ENCODE assay signal across 8 cellular contexts in the genomic region with DNA sequence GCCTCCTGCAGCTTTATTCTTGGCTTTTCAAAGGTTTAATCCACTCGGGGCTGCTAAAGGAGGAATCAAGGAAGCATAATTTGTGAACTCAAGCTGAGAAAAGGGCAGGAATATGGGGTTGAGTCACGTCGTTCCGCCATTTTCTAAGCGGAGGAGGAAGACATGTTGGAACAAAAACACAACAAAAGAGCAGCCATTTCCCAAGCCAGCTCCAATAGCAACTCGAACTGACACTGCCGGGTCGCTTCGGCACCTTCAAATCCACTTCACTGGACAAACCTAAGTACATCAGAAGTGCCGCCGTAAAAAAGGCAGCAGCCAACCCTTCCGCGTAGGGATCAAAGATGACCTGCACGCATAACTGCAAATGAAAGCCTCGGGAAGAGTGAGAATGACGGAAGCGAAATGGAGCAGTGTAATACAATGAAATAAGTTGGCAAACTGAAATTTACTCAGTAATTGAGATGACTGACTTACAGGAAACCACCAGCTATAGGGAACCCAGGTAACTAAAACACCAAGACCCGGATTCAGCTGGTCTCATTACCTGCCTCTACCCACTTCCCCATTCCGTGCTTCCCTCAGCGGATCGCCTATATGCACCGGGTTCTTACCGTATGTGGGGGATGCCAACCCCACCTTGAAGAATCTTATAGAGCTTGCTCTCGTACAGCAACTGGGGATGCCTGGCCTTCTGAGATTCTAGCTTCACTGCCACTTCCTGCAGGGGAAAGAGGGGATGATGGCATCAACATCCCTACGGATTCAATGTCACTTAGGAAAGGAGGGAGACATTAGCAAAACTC. TPM values are rescaled to one million over a fixed set of nuclear protein-coding genes. Genes with fewer than 3 reads are reported as not detected.
DNase-seq lines count a peak whose midpoint lies in the region; ATAC-seq, FAIRE-seq and TF ChIP-seq lines count a peak whose summit lies in the region.

No MANE protein-coding gene starts in this region.

- H3K4me1 ChIP-seq in left lung = peaks cover 27 to 56% of the 10 kb centered on the region in 2 donors

- peak; percentile 67 for DNase-seq in DMS114 treated with DMSO at 0.1 percent for 48 hours (lab: John Stamatoyannopoulos, UW; ENCODE audit: unreplicated experiment)
- DNase-seq in LHCN-M2 (ENCODE audit: low read depth) = peak; percentile 67
- peak in 27 of 34 experiments; percentile 7 to 45 (median 20) for DNase-seq in T-cell
- peak; percentile 85 for DNase-seq in bronchial epithelial cell (ENCODE audit: low read depth)
- DNase-seq in left lung = peak in 1 of 2 donors; percentile 41
- no peak for DNase-seq in posterior vena cava (ENCODE audit: low spot score)

- intact Hi-C loops in left lung (cut with DNase I) = loop anchor here in 1 of 2 donors (5.0 kb wide), 1 partner anchor 107 kb away; no protein-coding TSS in a partner anchor
- intact Hi-C loops in posterior vena cava (cut with DNase I) = loop anchor here (5.0 kb wide), 2 partner anchors 42 to 107 kb away; no protein-coding TSS in a partner anchor

- H3K9me3 Mint-ChIP-seq in T-cell = no peaks in the 10 kb centered on the region
- no peaks in the 10 kb centered on the region for H3K9me3 Mint-ChIP-seq in stimulated activated memory B cell treated with anti-CD40 and anti-IgM and Interleukin-4, amounts not matched to agents 10 μg/mL and 1 μg/mL and 100 μg/mL, for 72 hours

- peak overlapping the region; percentile 99 for H3K27ac ChIP-seq in left lung

- H3K27me3 ChIP-seq in bronchial epithelial cell (ENCODE audit: control insufficient read depth, insufficient read depth, low read length) (no peaks in the 10 kb centered on the region), left lung (no peaks in the 10 kb centered on the region)

- no peaks in the 10 kb centered on the region for H3K27me3 Mint-ChIP-seq in T-cell
- no peaks in the 10 kb centered on the region for H3K27me3 Mint-ChIP-seq in stimulated activated memory B cell treated with anti-CD40 and anti-IgM and Interleukin-4, amounts not matched to agents 10 μg/mL and 1 μg/mL and 100 μg/mL, for 72 hours

- peaks cover 30% of the 10 kb centered on the region for H3K36me3 Mint-ChIP-seq in T-cell
- peaks cover 39% of the 10 kb centered on the region for H3K36me3 Mint-ChIP-seq in stimulated activated memory B cell treated with anti-CD40 and anti-IgM and Interleukin-4, amounts not matched to agents 10 μg/mL and 1 μg/mL and 100 μg/mL, for 72 hours

- POLR2A ChIA-PET in T-cell (lab: Charles Lee) = interaction anchor here (0.5 to 1.9 kb wide), 9 partner anchors 13 to 900 kb away, joined by 3 to 9 read pairs (median 5); a partner anchor contains a TSS

- no peak for FAIRE-seq in bronchial epithelial cell (lab: Jason Lieb, UNC)

- H3K4me3 ChIP-seq in bronchial epithelial cell (ENCODE audit: low read depth, low read length) = peak overlapping the region; percentile 89
- H3K4me3 ChIP-seq in left lung = peak overlapping the region; percentile 89 to 94

- peak overlapping the region; percentile 95 to 97 (median 95) for H3K4me3 Mint-ChIP-seq in T-cell
- H3K4me3 Mint-ChIP-seq in stimulated activated memory B cell treated with anti-CD40 and anti-IgM and Interleukin-4, amounts not matched to agents 10 μg/mL and 1 μg/mL and 100 μg/mL, for 72 hours = peak overlapping the region; percentile 99

- peaks cover 51 to 53% (median 51%) of the 10 kb centered on the region in 3 donors for H3K4me1 Mint-ChIP-seq in T-cell
- peaks cover 38% of the 10 kb centered on the region for H3K4me1 Mint-ChIP-seq in stimulated activated memory B cell treated with anti-CD40 and anti-IgM and Interleukin-4, amounts not matched to agents 10 μg/mL and 1 μg/mL and 100 μg/mL, for 72 hours

- H3K9me3 ChIP-seq in left lung = no peaks in the 10 kb centered on the region

- CTCF ChIA-PET in T-cell (lab: Charles Lee) = interaction anchor here (0.6 to 3.4 kb wide), 7 partner anchors 13 to 723 kb away, joined by 3 to 11 read pairs (median 3); no protein-coding TSS in a partner anchor

- peaks cover 13% of the 10 kb centered on the region for H3K36me3 ChIP-seq in bronchial epithelial cell (ENCODE audit: control insufficient read depth, insufficient read depth, low read length)
- H3K36me3 ChIP-seq in left lung = peaks cover 0 to 44% of the 10 kb centered on the region in 2 donors

- H3K27ac Mint-ChIP-seq in T-cell = peak overlapping the region; percentile 97 to 98
- peak overlapping the region; percentile 100 for H3K27ac Mint-ChIP-seq in stimulated activated memory B cell treated with anti-CD40 and anti-IgM and Interleukin-4, amounts not matched to agents 10 μg/mL and 1 μg/mL and 100 μg/mL, for 72 hours

- ATAC-seq in GM21423 (IDR thresholded peaks at IDR 0.05; ENCODE audit: unreplicated experiment) (peak; percentile 34), T-cell (replicated peaks in 1 of 4) (no peak), left lung (no peak)
- peak; percentile 69 for ATAC-seq in stimulated activated memory B cell treated with anti-CD40 and anti-IgM and Interleukin-4, amounts not matched to agents 10 μg/mL and 1 μg/mL and 100 μg/mL, for 72 hours

- TF ChIP-seq CTCF in bronchial epithelial cell (IDR thresholded peaks at IDR 0.05; ENCODE audit: insufficient read depth, low read length, severe bottlenecking) = no peak
- no peak for TF ChIP-seq CTCF in left lung (IDR thresholded peaks at IDR 0.05)

RNA-seq across cellular contexts. Expression of a gene that starts 1.6 kb away (rescaled TPM):
- total RNA-seq in LHCN-M2 (2014; rRNA removed) (249 and 268 TPM in 2 replicates), T-cell (100 to 1,000 TPM; 161 to 193 (median 178) TPM), bronchial epithelial cell (518 and 682 TPM in 2 replicates), left lung (100 to 1,000 TPM; 206 to 217 TPM), posterior vena cava (100 to 1,000 TPM; 223 to 231 TPM)
- 104 TPM for polyA plus RNA-seq in LHCN-M2 (2012)

RNA-seq across cellular contexts. Expression of a gene that starts 31.6 kb away (rescaled TPM):
- total RNA-seq in LHCN-M2 (2014; rRNA removed) (0.11 and 0.45 TPM in 2 replicates), T-cell (1 to 10 TPM in 1 of 5 donors, under 1 TPM in 3, not detected in 1; 0.07 to 1.0 (median 0.59) TPM), bronchial epithelial cell (9.2 and 29.1 TPM in 2 replicates), left lung (1 to 10 TPM; 4.2 to 7.3 TPM), posterior vena cava (10 to 100 TPM; 10.7 to 11.0 TPM)
- polyA plus RNA-seq in LHCN-M2 (2012) = 0.38 TPM

Comparison
In these comparisons a context has a peak if more than half of its experiments do, and no peak if none do; other contexts are left out.
1. ATAC-seq: peak in GM21423 (single experiment) and stimulated activated memory B cell treated with anti-CD40 and anti-IgM and Interleukin-4, amounts not matched to agents 10 μg/mL and 1 μg/mL and 100 μg/mL, for 72 hours (single experiment); none in T-cell (0 of 4) and left lung (single experiment).